ENCODE assay signal across 1 cellular context in the genomic region with DNA sequence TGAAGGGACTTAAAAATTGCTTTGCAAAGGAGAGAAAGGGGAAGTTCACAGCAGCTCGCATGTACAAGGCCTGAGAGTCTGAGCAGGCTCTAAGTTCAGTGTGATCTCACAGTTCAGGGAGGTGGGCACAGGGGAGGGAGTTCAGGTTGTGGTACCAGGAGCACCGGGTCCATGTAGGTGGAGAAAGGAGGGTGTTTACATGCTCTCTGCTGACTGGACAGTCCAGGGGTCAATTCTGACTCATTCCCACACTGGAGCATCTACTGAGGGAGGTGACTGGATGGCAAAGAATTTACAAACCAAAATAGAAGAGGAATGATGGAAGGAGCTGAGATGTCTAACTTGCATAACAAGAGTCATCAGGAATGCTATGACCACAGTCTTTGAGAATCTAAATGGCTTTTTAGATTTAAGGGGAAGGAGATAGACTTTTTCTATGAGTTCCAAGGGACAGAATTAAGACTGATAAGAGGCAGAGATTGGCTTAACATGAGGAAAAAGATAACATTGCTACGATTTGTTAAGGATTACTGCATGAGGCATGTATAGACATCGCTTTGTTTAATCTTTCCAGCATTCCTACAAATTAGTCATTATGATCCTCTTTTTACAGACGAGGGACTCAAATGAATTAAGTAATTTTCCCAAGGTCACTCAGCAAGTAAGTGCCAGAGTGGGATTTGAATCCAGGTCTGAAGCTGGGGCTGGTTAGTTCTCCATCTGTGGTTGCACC.
TF ChIP-seq lines count a peak whose summit lies in the region.

No MANE protein-coding gene starts in this region.

TF ChIP-seq in HepG2, 621 proteins besides CTCF, POLR2A, EP300 and RAD21 (continued from another document and continues in another):
- TF ChIP-seq ZNF468 (CRISPR knock-in tag; IDR thresholded peaks at IDR 0.05) (no peak), STAT5B (CRISPR knock-in tag; IDR thresholded peaks at IDR 0.05) (no peak), MAFK (conservative IDR thresholded peaks at IDR 0.05 in 1 of 2, IDR thresholded peaks at IDR 0.05 in 1 of 2; ENCODE audit: low read length in 2 of 2) (peak; percentile 81 to 90), ZFP62 (CRISPR knock-in tag; IDR thresholded peaks at IDR 0.05) (no peak), ZNF230 (CRISPR knock-in tag; IDR thresholded peaks at IDR 0.05) (no peak), ZNF256 (CRISPR knock-in tag; conservative IDR thresholded peaks at IDR 0.05) (no peak), PHF21A (CRISPR knock-in tag; IDR thresholded peaks at IDR 0.05) (no peak), ZNF550 (CRISPR knock-in tag; IDR thresholded peaks at IDR 0.05; ENCODE audit: borderline replicate concordance) (no peak), ZNF24 (IDR thresholded peaks at IDR 0.05) (no peak), ZNF772 (CRISPR knock-in tag; IDR thresholded peaks at IDR 0.05) (no peak; the same call in 1 of the 2 replicates), ZNF253 (CRISPR knock-in tag; IDR thresholded peaks at IDR 0.05; ENCODE audit: borderline replicate concordance) (no peak), ZNF496 (CRISPR knock-in tag; IDR thresholded peaks at IDR 0.05; ENCODE audit: insufficient replicate concordance) (no peak), PAF1 (CRISPR knock-in tag; IDR thresholded peaks at IDR 0.05) (no peak), ZFP1 (CRISPR knock-in tag; IDR thresholded peaks at IDR 0.05) (no peak), ETV5 (CRISPR knock-in tag; IDR thresholded peaks at IDR 0.05; ENCODE audit: borderline replicate concordance) (peak; percentile 8; the same call in 1 of the 2 replicates), ZNF605 (CRISPR knock-in tag; IDR thresholded peaks at IDR 0.05) (no peak), CCAR2 (optimal IDR thresholded peaks at IDR 0.05; ENCODE audit: low read depth, low read length) (no peak), HOXA9 (CRISPR knock-in tag; IDR thresholded peaks at IDR 0.05; ENCODE audit: borderline replicate concordance) (no peak), ZNF282 (IDR thresholded peaks at IDR 0.05; ENCODE audit: partially characterized antibody) (no peak), JUN (CRISPR knock-in tag; IDR thresholded peaks at IDR 0.05) (peak; percentile 98), MTF1 (CRISPR knock-in tag; IDR thresholded peaks at IDR 0.05) (no peak), ZNF614 (CRISPR knock-in tag; IDR thresholded peaks at IDR 0.05; ENCODE audit: borderline replicate concordance) (no peak), YY1 (IDR thresholded peaks at IDR 0.05; ENCODE audit: insufficient read depth, insufficient replicate concordance, low read depth, low read length) (no peak), XBP1 (CRISPR knock-in tag; IDR thresholded peaks at IDR 0.05) (no peak), ZBTB38 (CRISPR knock-in tag; IDR thresholded peaks at IDR 0.05) (peak; percentile 52; the same call in 1 of the 2 replicates), ISX (CRISPR knock-in tag; conservative IDR thresholded peaks at IDR 0.05) (no peak), DNMT3B (CRISPR knock-in tag; conservative IDR thresholded peaks at IDR 0.05) (no peak), KLF12 (CRISPR knock-in tag; IDR thresholded peaks at IDR 0.05; ENCODE audit: borderline replicate concordance) (no peak), KMT2A (CRISPR knock-in tag; IDR thresholded peaks at IDR 0.05) (no peak), ZNF670 (CRISPR knock-in tag; IDR thresholded peaks at IDR 0.05; ENCODE audit: borderline replicate concordance) (no peak; the same call in 1 of the 2 replicates), SKI (IDR thresholded peaks at IDR 0.05; ENCODE audit: partially characterized antibody) (peak; percentile 74), CBFB (CRISPR knock-in tag; IDR thresholded peaks at IDR 0.05) (no peak), ZNF382 (CRISPR knock-in tag; IDR thresholded peaks at IDR 0.05; ENCODE audit: borderline replicate concordance) (no peak), RBAK (CRISPR knock-in tag; IDR thresholded peaks at IDR 0.05) (no peak), ZNF143 (CRISPR knock-in tag; IDR thresholded peaks at IDR 0.05) (no peak), ZNF75D (CRISPR knock-in tag; IDR thresholded peaks at IDR 0.05; ENCODE audit: borderline replicate concordance) (no peak), THAP11 (CRISPR knock-in tag; IDR thresholded peaks at IDR 0.05) (peak; percentile 57; the same call in 1 of the 2 replicates), ZNF777 (CRISPR knock-in tag; IDR thresholded peaks at IDR 0.05) (no peak), ZNF20 (CRISPR knock-in tag; IDR thresholded peaks at IDR 0.05) (no peak), ZNF251 (CRISPR knock-in tag; IDR thresholded peaks at IDR 0.05) (no peak), ZBTB21 (CRISPR knock-in tag; IDR thresholded peaks at IDR 0.05) (0 out of 2 replicates have a peak, but pooled peaks have one; percentile 17), ZNF747 (CRISPR knock-in tag; IDR thresholded peaks at IDR 0.05; ENCODE audit: borderline replicate concordance) (no peak), ZNF3 (CRISPR knock-in tag; IDR thresholded peaks at IDR 0.05) (no peak), ZNF556 (CRISPR knock-in tag; IDR thresholded peaks at IDR 0.05; ENCODE audit: borderline replicate concordance) (no peak; the same call in 1 of the 2 replicates), TBL1XR1 (IDR thresholded peaks at IDR 0.05; ENCODE audit: borderline replicate concordance, low read length, partially characterized antibody) (no peak), CBX1 (IDR thresholded peaks at IDR 0.05; ENCODE audit: low read depth) (no peak)
- TF ChIP-seq, protein P1, sequence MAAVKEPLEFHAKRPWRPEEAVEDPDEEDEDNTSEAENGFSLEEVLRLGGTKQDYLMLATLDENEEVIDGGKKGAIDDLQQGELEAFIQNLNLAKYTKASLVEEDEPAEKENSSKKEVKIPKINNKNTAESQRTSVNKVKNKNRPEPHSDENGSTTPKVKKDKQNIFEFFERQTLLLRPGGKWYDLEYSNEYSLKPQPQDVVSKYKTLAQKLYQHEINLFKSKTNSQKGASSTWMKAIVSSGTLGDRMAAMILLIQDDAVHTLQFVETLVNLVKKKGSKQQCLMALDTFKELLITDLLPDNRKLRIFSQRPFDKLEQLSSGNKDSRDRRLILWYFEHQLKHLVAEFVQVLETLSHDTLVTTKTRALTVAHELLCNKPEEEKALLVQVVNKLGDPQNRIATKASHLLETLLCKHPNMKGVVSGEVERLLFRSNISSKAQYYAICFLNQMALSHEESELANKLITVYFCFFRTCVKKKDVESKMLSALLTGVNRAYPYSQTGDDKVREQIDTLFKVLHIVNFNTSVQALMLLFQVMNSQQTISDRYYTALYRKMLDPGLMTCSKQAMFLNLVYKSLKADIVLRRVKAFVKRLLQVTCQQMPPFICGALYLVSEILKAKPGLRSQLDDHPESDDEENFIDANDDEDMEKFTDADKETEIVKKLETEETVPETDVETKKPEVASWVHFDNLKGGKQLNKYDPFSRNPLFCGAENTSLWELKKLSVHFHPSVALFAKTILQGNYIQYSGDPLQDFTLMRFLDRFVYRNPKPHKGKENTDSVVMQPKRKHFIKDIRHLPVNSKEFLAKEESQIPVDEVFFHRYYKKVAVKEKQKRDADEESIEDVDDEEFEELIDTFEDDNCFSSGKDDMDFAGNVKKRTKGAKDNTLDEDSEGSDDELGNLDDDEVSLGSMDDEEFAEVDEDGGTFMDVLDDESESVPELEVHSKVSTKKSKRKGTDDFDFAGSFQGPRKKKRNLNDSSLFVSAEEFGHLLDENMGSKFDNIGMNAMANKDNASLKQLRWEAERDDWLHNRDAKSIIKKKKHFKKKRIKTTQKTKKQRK (IDR thresholded peaks at IDR 0.05; ENCODE audit: low read length): no peak
- TF ChIP-seq, protein P2, sequence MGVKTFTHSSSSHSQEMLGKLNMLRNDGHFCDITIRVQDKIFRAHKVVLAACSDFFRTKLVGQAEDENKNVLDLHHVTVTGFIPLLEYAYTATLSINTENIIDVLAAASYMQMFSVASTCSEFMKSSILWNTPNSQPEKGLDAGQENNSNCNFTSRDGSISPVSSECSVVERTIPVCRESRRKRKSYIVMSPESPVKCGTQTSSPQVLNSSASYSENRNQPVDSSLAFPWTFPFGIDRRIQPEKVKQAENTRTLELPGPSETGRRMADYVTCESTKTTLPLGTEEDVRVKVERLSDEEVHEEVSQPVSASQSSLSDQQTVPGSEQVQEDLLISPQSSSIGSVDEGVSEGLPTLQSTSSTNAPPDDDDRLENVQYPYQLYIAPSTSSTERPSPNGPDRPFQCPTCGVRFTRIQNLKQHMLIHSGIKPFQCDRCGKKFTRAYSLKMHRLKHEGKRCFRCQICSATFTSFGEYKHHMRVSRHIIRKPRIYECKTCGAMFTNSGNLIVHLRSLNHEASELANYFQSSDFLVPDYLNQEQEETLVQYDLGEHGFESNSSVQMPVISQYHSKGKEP (CRISPR knock-in tag; IDR thresholded peaks at IDR 0.05): no peak
- TF ChIP-seq, protein P3, sequence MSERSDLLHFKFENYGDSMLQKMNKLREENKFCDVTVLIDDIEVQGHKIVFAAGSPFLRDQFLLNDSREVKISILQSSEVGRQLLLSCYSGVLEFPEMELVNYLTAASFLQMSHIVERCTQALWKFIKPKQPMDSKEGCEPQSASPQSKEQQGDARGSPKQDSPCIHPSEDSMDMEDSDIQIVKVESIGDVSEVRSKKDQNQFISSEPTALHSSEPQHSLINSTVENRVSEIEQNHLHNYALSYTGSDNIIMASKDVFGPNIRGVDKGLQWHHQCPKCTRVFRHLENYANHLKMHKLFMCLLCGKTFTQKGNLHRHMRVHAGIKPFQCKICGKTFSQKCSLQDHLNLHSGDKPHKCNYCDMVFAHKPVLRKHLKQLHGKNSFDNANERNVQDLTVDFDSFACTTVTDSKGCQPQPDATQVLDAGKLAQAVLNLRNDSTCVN (CRISPR knock-in tag; IDR thresholded peaks at IDR 0.05; ENCODE audit: borderline replicate concordance): peak; percentile 77; the same call in 1 of the 2 replicates
- TF ChIP-seq, protein P4, sequence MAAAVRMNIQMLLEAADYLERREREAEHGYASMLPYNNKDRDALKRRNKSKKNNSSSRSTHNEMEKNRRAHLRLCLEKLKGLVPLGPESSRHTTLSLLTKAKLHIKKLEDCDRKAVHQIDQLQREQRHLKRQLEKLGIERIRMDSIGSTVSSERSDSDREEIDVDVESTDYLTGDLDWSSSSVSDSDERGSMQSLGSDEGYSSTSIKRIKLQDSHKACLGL (CRISPR knock-in tag; IDR thresholded peaks at IDR 0.05): no peak
- TF ChIP-seq, protein P5, sequence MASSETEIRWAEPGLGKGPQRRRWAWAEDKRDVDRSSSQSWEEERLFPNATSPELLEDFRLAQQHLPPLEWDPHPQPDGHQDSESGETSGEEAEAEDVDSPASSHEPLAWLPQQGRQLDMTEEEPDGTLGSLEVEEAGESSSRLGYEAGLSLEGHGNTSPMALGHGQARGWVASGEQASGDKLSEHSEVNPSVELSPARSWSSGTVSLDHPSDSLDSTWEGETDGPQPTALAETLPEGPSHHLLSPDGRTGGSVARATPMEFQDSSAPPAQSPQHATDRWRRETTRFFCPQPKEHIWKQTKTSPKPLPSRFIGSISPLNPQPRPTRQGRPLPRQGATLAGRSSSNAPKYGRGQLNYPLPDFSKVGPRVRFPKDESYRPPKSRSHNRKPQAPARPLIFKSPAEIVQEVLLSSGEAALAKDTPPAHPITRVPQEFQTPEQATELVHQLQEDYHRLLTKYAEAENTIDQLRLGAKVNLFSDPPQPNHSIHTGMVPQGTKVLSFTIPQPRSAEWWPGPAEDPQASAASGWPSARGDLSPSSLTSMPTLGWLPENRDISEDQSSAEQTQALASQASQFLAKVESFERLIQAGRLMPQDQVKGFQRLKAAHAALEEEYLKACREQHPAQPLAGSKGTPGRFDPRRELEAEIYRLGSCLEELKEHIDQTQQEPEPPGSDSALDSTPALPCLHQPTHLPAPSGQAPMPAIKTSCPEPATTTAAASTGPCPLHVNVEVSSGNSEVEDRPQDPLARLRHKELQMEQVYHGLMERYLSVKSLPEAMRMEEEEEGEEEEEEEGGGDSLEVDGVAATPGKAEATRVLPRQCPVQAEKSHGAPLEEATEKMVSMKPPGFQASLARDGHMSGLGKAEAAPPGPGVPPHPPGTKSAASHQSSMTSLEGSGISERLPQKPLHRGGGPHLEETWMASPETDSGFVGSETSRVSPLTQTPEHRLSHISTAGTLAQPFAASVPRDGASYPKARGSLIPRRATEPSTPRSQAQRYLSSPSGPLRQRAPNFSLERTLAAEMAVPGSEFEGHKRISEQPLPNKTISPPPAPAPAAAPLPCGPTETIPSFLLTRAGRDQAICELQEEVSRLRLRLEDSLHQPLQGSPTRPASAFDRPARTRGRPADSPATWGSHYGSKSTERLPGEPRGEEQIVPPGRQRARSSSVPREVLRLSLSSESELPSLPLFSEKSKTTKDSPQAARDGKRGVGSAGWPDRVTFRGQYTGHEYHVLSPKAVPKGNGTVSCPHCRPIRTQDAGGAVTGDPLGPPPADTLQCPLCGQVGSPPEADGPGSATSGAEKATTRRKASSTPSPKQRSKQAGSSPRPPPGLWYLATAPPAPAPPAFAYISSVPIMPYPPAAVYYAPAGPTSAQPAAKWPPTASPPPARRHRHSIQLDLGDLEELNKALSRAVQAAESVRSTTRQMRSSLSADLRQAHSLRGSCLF (CRISPR knock-in tag; IDR thresholded peaks at IDR 0.05; ENCODE audit: borderline replicate concordance): no peak
- TF ChIP-seq, protein P6, sequence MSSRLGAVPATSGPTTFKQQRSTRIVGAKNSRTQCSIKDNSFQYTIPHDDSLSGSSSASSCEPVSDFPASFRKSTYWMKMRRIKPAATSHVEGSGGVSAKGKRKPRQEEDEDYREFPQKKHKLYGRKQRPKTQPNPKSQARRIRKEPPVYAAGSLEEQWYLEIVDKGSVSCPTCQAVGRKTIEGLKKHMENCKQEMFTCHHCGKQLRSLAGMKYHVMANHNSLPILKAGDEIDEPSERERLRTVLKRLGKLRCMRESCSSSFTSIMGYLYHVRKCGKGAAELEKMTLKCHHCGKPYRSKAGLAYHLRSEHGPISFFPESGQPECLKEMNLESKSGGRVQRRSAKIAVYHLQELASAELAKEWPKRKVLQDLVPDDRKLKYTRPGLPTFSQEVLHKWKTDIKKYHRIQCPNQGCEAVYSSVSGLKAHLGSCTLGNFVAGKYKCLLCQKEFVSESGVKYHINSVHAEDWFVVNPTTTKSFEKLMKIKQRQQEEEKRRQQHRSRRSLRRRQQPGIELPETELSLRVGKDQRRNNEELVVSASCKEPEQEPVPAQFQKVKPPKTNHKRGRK (CRISPR knock-in tag; IDR thresholded peaks at IDR 0.05): no peak
